33 cellular contexts compared by ENCODE assay signal in the genomic region with DNA sequence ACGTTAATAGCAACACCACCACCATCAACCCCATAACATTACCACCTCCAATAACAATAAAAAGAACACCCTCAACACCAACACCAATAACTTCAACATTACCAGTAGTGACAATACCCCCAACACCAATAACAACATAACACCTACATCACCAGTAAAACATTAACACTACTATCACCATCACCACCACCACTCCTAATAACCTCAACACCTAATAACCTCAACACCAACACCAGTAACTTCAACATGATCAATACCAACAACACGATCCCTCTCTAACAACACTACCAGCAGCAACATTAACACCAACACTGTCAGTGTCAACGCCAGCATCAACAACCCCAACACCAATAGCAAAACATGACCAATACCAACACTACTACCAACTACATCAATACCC. TPM values are rescaled to one million over a fixed set of nuclear protein-coding genes. Genes with fewer than 3 reads are reported as not detected.
"Had no signal": no experiment of that assay in that cellular context is flagged by ENCODE, and none has a peak within 500 bp of the region (broad histone marks: within the 10 kb centered on the region; RNA-seq: fewer than 3 reads in every experiment).

No MANE protein-coding gene starts in this region.

- H3K4me1 ChIP-seq: heart right ventricle, left lung, lower lobe of right lung had no signal

- H3K4me3 Mint-ChIP-seq: dendritic cell treated with granulocyte-macrophage colony-stimulating factor and Interleukin-4, amounts not matched to agents 40 ng/mL and 50 ng/mL, for 4 days; effector memory CD8-positive, alpha-beta T cell; endodermal cell; mesothelial cell of epicardium; naive B cell; naive thymus-derived CD8-positive, alpha-beta T cell had no signal

- H3K27ac Mint-ChIP-seq: dendritic cell treated with granulocyte-macrophage colony-stimulating factor and Interleukin-4, amounts not matched to agents 40 ng/mL and 50 ng/mL, for 4 days; effector memory CD8-positive, alpha-beta T cell; endodermal cell; mesothelial cell of epicardium; naive B cell; naive thymus-derived CD8-positive, alpha-beta T cell had no signal

- ATAC-seq: effector memory CD8-positive, alpha-beta T cell; esophagus mucosa; gastrocnemius medialis; heart right ventricle; left cardiac atrium; left lung; left ventricle myocardium superior; lower lobe of right lung; mucosa of descending colon; naive thymus-derived CD8-positive, alpha-beta T cell had no signal

- H3K9me3 Mint-ChIP-seq: dendritic cell treated with granulocyte-macrophage colony-stimulating factor and Interleukin-4, amounts not matched to agents 40 ng/mL and 50 ng/mL, for 4 days; effector memory CD8-positive, alpha-beta T cell; endodermal cell; mesothelial cell of epicardium; naive B cell had no signal

- FAIRE-seq: endometrium, islet of Langerhans, keratinocyte had no signal

- H3K9me3 ChIP-seq: esophagus squamous epithelium, gastrocnemius medialis, heart right ventricle, left lung, lower lobe of right lung, mucosa of descending colon had no signal

- H3K36me3 ChIP-seq: esophagus squamous epithelium, gastrocnemius medialis, heart right ventricle, left lung, lower lobe of right lung had no signal

- H3K4me1 Mint-ChIP-seq: naive B cell; naive thymus-derived CD8-positive, alpha-beta T cell had no signal

- DNase-seq: cortex of kidney; effector CD8-positive, alpha-beta T cell; effector memory CD8-positive, alpha-beta T cell; endodermal cell; erythroblast; esophagus squamous epithelium; foreskin fibroblast; foreskin melanocyte; gastrocnemius medialis; glutamatergic neuron; head of caudate nucleus; heart right ventricle; hippocampal formation; left cardiac atrium; left lung; left ventricle myocardium superior; lower lobe of right lung; mesenchymal stem cell; mucosa of descending colon; naive B cell had no signal

- H3K36me3 Mint-ChIP-seq: mesothelial cell of epicardium; naive B cell; naive thymus-derived CD8-positive, alpha-beta T cell had no signal

- H3K4me3 ChIP-seq: esophagus squamous epithelium, gastrocnemius medialis, heart right ventricle, left lung, lower lobe of right lung, mucosa of descending colon had no signal

- H3K27ac ChIP-seq: epithelial cell of prostate, esophagus squamous epithelium, gastrocnemius medialis, heart right ventricle, left lung, lower lobe of right lung had no signal

RNA-seq across cellular contexts. Expression of a gene that starts 57.2 kb away (rescaled TPM):
- total RNA-seq: dermis microvascular lymphatic vessel endothelial cell; endodermal cell; esophagus mucosa; esophagus squamous epithelium; gastrocnemius medialis; glomerular endothelial cell; heart right ventricle; kidney epithelial cell; left cardiac atrium; left lung; left ventricle myocardium superior; lower lobe of right lung; lung microvascular endothelial cell; mesenteric fat pad; mesothelial cell of epicardium; mucosa of descending colon; naive thymus-derived CD8-positive, alpha-beta T cell had no signal
- polyA plus RNA-seq: heart right ventricle; keratinocyte; naive thymus-derived CD8-positive, alpha-beta T cell had no signal
